16 cellular contexts compared by ENCODE assay signal in genomic region chr15:60844431-60845174, GRCh38.
DNase-seq lines count a peak whose midpoint lies in the region; ATAC-seq, FAIRE-seq and TF ChIP-seq lines count a peak whose summit lies in the region.
"Had no signal": no experiment of that assay in that cellular context is flagged by ENCODE, and none has a peak within 500 bp of the region (broad histone marks: within the 10 kb centered on the region; RNA-seq: fewer than 3 reads in every experiment).

No MANE protein-coding gene starts in this region.

- peak overlapping the region; percentile 16 for H3K4me3 Mint-ChIP-seq in activated T-cell treated with anti-CD3 and anti-CD28 coated beads, Interleukin-2, amount 50 U/mL, for 24 hours
- H3K4me3 Mint-ChIP-seq in immature natural killer cell = peak overlapping the region; percentile 58 to 88 (median 74)
- H3K4me3 Mint-ChIP-seq in stimulated activated naive CD8-positive, alpha-beta T cell treated with anti-CD3 and anti-CD28 coated beads, Interleukin-15, Interleukin-2, amounts not matched to agents 100 ng/mL and 50 ng/mL, for 24 hours = peak overlapping the region; percentile 40

- peak; percentile 54 for DNase-seq in activated T-cell treated with anti-CD3 and anti-CD28 coated beads, Interleukin-2, amount 50 U/mL, for 24 hours
- DNase-seq in immature natural killer cell = peak; percentile 81 to 84 (median 82)
- no peak for DNase-seq in SK-N-DZ (ENCODE audit: low spot score)
- DNase-seq in coronary artery (ENCODE audit: low spot score) = no peak
- no peak for DNase-seq in GM12892 (ENCODE audit: insufficient read length)
- DNase-seq: dermis blood vessel endothelial cell, gastrocnemius medialis, left lung, MM.1S, NCI-H345 had no signal

- no peak for FAIRE-seq in GM12892 (lab: Jason Lieb, UNC)

- no peak for TF ChIP-seq POLR2A in GM12892 (IDR thresholded peaks at IDR 0.05; ENCODE audit: low read depth, low read length)

- TF ChIP-seq CTCF in coronary artery (IDR thresholded peaks at IDR 0.05) = no peak

- no peaks in the 10 kb centered on the region for H3K9me3 Mint-ChIP-seq in activated T-cell treated with anti-CD3 and anti-CD28 coated beads, Interleukin-2, amount 50 U/mL, for 24 hours
- H3K9me3 Mint-ChIP-seq in immature natural killer cell = no peaks in the 10 kb centered on the region
- H3K9me3 Mint-ChIP-seq in stimulated activated naive CD8-positive, alpha-beta T cell treated with anti-CD3 and anti-CD28 coated beads, Interleukin-15, Interleukin-2, amounts not matched to agents 100 ng/mL and 50 ng/mL, for 24 hours = no peaks in the 10 kb centered on the region

- ATAC-seq in activated CD4-positive, CD25-positive, alpha-beta regulatory T cell treated with anti-CD3 and anti-CD28 coated beads, Interleukin-2, amount 50 U/mL, for 24 hours = peak; percentile 80 to 81
- no peak for ATAC-seq in GM21390 (IDR thresholded peaks at IDR 0.05; ENCODE audit: unreplicated experiment)
- ATAC-seq: gastrocnemius medialis, left lung, Right ventricle myocardium inferior had no signal

- peak overlapping the region; percentile 83 for H3K27ac Mint-ChIP-seq in activated T-cell treated with anti-CD3 and anti-CD28 coated beads, Interleukin-2, amount 50 U/mL, for 24 hours
- peak overlapping the region; percentile 75 to 95 (median 90) for H3K27ac Mint-ChIP-seq in immature natural killer cell
- peak overlapping the region; percentile 60 for H3K27ac Mint-ChIP-seq in stimulated activated naive CD8-positive, alpha-beta T cell treated with anti-CD3 and anti-CD28 coated beads, Interleukin-15, Interleukin-2, amounts not matched to agents 100 ng/mL and 50 ng/mL, for 24 hours

- H3K27me3 Mint-ChIP-seq in activated T-cell treated with anti-CD3 and anti-CD28 coated beads, Interleukin-2, amount 50 U/mL, for 24 hours = peaks cover 2% of the 10 kb centered on the region
- peaks cover 13 to 27% (median 24%) of the 10 kb centered on the region in 3 donors for H3K27me3 Mint-ChIP-seq in immature natural killer cell (ENCODE audit: low read depth in 3 of 3)
- peaks cover 5% of the 10 kb centered on the region for H3K27me3 Mint-ChIP-seq in stimulated activated naive CD8-positive, alpha-beta T cell treated with anti-CD3 and anti-CD28 coated beads, Interleukin-15, Interleukin-2, amounts not matched to agents 100 ng/mL and 50 ng/mL, for 24 hours

- no peaks in the 10 kb centered on the region for H3K36me3 Mint-ChIP-seq in activated T-cell treated with anti-CD3 and anti-CD28 coated beads, Interleukin-2, amount 50 U/mL, for 24 hours (ENCODE audit: low read depth)
- no peaks in the 10 kb centered on the region for H3K36me3 Mint-ChIP-seq in immature natural killer cell
- peaks cover 3% of the 10 kb centered on the region for H3K36me3 Mint-ChIP-seq in stimulated activated naive CD8-positive, alpha-beta T cell treated with anti-CD3 and anti-CD28 coated beads, Interleukin-15, Interleukin-2, amounts not matched to agents 100 ng/mL and 50 ng/mL, for 24 hours (ENCODE audit: low read depth)

- no peak overlapping the region for H3K4me3 ChIP-seq in coronary artery
- H3K4me3 ChIP-seq: gastrocnemius medialis, left lung had no signal

- peaks cover 76% of the 10 kb centered on the region for H3K4me1 Mint-ChIP-seq in activated T-cell treated with anti-CD3 and anti-CD28 coated beads, Interleukin-2, amount 50 U/mL, for 24 hours (ENCODE audit: low read depth)
- peaks cover 74% of the 10 kb centered on the region in 2 donors for H3K4me1 Mint-ChIP-seq in immature natural killer cell
- H3K4me1 Mint-ChIP-seq in stimulated activated naive CD8-positive, alpha-beta T cell treated with anti-CD3 and anti-CD28 coated beads, Interleukin-15, Interleukin-2, amounts not matched to agents 100 ng/mL and 50 ng/mL, for 24 hours (ENCODE audit: low read depth) = peaks cover 70% of the 10 kb centered on the region

- H3K27ac ChIP-seq in coronary artery = no peak overlapping the region
- H3K27ac ChIP-seq: gastrocnemius medialis, HL-60, left lung, parathyroid adenoma had no signal

Comparison
In these comparisons a context has a peak if more than half of its experiments do, and no peak if none do; other contexts are left out.
1. DNase-seq: peak in activated T-cell treated with anti-CD3 and anti-CD28 coated beads, Interleukin-2, amount 50 U/mL, for 24 hours (single experiment) and immature natural killer cell (3 of 3); none in SK-N-DZ (single experiment), coronary artery (single experiment) and GM12892 (single experiment).
2. H3K4me3 Mint-ChIP-seq: peak in every context shown above with its lines; median percentile 74 in immature natural killer cell; 40 in stimulated activated naive CD8-positive, alpha-beta T cell treated with anti-CD3 and anti-CD28 coated beads, Interleukin-15, Interleukin-2, amounts not matched to agents 100 ng/mL and 50 ng/mL, for 24 hours; 16 in activated T-cell treated with anti-CD3 and anti-CD28 coated beads, Interleukin-2, amount 50 U/mL, for 24 hours.
3. Peak in every context shown above with its lines, with median percentiles within 50 percentile points of each other: H3K27ac Mint-ChIP-seq.